In the genomic region with DNA sequence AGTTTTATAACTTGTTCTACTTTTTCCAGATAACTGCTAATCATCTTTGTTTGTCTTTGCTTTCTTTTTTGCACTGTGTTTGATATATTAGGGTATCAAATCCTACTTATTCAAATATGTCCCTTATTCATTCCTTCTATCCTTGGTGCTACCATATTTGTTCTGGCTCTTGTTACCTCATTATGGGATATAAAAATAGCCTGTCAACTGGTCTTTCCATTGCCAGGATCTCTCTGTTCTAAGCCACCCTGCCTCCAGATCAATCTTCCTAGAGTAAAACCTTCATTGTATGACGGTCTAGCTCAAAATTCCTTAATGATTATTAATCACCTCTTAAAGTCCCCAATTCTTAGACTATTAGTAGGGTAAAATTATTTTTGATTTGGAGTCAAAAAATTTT, we compare ENCODE assay signal across 20 cellular contexts. TPM values are rescaled to one million over a fixed set of nuclear protein-coding genes. Genes with fewer than 3 reads are reported as not detected.
DNase-seq lines count a peak whose midpoint lies in the region; ATAC-seq and TF ChIP-seq lines count a peak whose summit lies in the region.
"Had no signal": no experiment of that assay in that cellular context is flagged by ENCODE, and none has a peak within 500 bp of the region (broad histone marks: within the 10 kb centered on the region; RNA-seq: fewer than 3 reads in every experiment).

No MANE protein-coding gene starts in this region.

- DNase-seq in Calu3, result no peak
- DNase-seq in Karpas-422, result no peak
- DNase-seq in psoas muscle, result no peak
- no peak for DNase-seq in chondrocyte (ENCODE audit: low spot score)
- no peak for DNase-seq in T-helper 9 cell
- DNase-seq in LoVo (ENCODE audit: low spot score), result no peak
- DNase-seq: Caco-2; CD4-positive, CD25-positive, alpha-beta regulatory T cell; CD8-positive, alpha-beta T cell; DMS 273 treated with DMSO at 0.1 percent for 48 hours; DMS79; EL; GDM1; GM23248; H7; HFFc6 had no signal

- WGBS in psoas muscle, 3 donors, result 33 to 70% (median 48%) methylated on average over 1 of the region's 1 CpG

- H4K20me1 ChIP-seq in Karpas-422 (ENCODE audit: insufficient read depth, low read depth, low read length), result no peaks in the 10 kb centered on the region
- H4K20me1 ChIP-seq: BLaER1 had no signal

- BruUV-seq in Calu3 (replicated peaks; lab: Mats Ljungman, UMichigan), result no TSS peak

- peaks cover 62% of the 10 kb centered on the region for H3K36me3 Mint-ChIP-seq in Calu3 (ENCODE audit: insufficient read depth, unreplicated experiment)
- peaks cover 10% of the 10 kb centered on the region for H3K36me3 Mint-ChIP-seq in chondrocyte (ENCODE audit: low read depth)
- H3K36me3 Mint-ChIP-seq: CD4-positive, CD25-positive, alpha-beta regulatory T cell; CD8-positive, alpha-beta T cell had no signal

- H3K9ac ChIP-seq in Karpas-422 (ENCODE audit: low read length), result no peak overlapping the region
- H3K9ac ChIP-seq: BLaER1, GM23248 had no signal

- H3K9me3 ChIP-seq in Karpas-422 (ENCODE audit: low read length) (no peaks in the 10 kb centered on the region), psoas muscle (no peaks in the 10 kb centered on the region)
- H3K9me3 ChIP-seq: BLaER1, Caco-2 had no signal

- no peak overlapping the region for H3K4me2 ChIP-seq in Karpas-422 (ENCODE audit: low read depth, low read length, poor library complexity, severe bottlenecking)
- H3K4me2 ChIP-seq: BLaER1 had no signal

- H3K27ac ChIP-seq in Karpas-422 (ENCODE audit: low read length) (peak overlapping the region; percentile 47; the same call in 1 of the 2 replicates), psoas muscle (peak overlapping the region; percentile 85)
- H3K27ac ChIP-seq: BLaER1, C4-2B, GM23248 had no signal

- ATAC-seq in psoas muscle, result peak in 3 of 4 donors; percentile 55 to 72 (median 61)
- ATAC-seq: CD8-positive, alpha-beta T cell; GM12878 had no signal

- peaks cover 99% of the 10 kb centered on the region for H3K79me2 ChIP-seq in Karpas-422 (ENCODE audit: low read length)

- H3K27ac Mint-ChIP-seq in Calu3 (ENCODE audit: unreplicated experiment), result peak overlapping the region; percentile 25
- H3K27ac Mint-ChIP-seq in chondrocyte (ENCODE audit: unreplicated experiment), result no peak overlapping the region
- H3K27ac Mint-ChIP-seq: B cell; CD8-positive, alpha-beta T cell; HFFc6 had no signal

- CTCF ChIA-PET in Calu3 (lab: Charles Lee), result no interaction called here

- H3K4me1 ChIP-seq in Karpas-422 (ENCODE audit: low read length), result peaks cover 88% of the 10 kb centered on the region
- peaks cover 75% of the 10 kb centered on the region for H3K4me1 ChIP-seq in psoas muscle
- H3K4me1 ChIP-seq: BLaER1 had no signal

- no peaks in the 10 kb centered on the region for H3K9me3 Mint-ChIP-seq in Calu3 (ENCODE audit: low read depth, unreplicated experiment)
- H3K9me3 Mint-ChIP-seq in chondrocyte (ENCODE audit: low read depth), result no peaks in the 10 kb centered on the region
- H3K9me3 Mint-ChIP-seq: CD8-positive, alpha-beta T cell; HFFc6 had no signal

- peaks cover 55% of the 10 kb centered on the region for H3K4me1 Mint-ChIP-seq in Calu3 (ENCODE audit: low read depth, unreplicated experiment)
- H3K4me1 Mint-ChIP-seq in chondrocyte (ENCODE audit: low read depth), result peaks cover 43% of the 10 kb centered on the region
- H3K4me1 Mint-ChIP-seq: CD4-positive, CD25-positive, alpha-beta regulatory T cell had no signal

- TF ChIP-seq CTCF in Calu3 (IDR thresholded peaks at IDR 0.05; ENCODE audit: unreplicated experiment), result no peak
- TF ChIP-seq CTCF in psoas muscle (IDR thresholded peaks at IDR 0.05), result no peak
- no peak for TF ChIP-seq CTCF in chondrocyte (IDR thresholded peaks at IDR 0.05)

- H3K27me3 Mint-ChIP-seq in Calu3 (ENCODE audit: unreplicated experiment) (no peaks in the 10 kb centered on the region), chondrocyte (ENCODE audit: low read depth) (no peaks in the 10 kb centered on the region)

- no peak overlapping the region for H3K4me3 ChIP-seq in Karpas-422 (ENCODE audit: low read length)
- H3K4me3 ChIP-seq in psoas muscle, result peak overlapping the region; percentile 16
- H3K4me3 ChIP-seq: BLaER1, GM12878, GM23248 had no signal

- H3K27me3 ChIP-seq in Karpas-422 (ENCODE audit: low read length), result no peaks in the 10 kb centered on the region
- H3K27me3 ChIP-seq in psoas muscle (ENCODE audit: insufficient read depth in 3 of 3, low read length in 2 of 3), result no peaks in the 10 kb centered on the region
- H3K27me3 ChIP-seq: BLaER1 had no signal

- intact Hi-C loops in Calu3 (cut with micrococcal nuclease; ENCODE audit: unreplicated experiment), result no loop called here
- intact Hi-C loops in psoas muscle (cut with DNase I), result no loop called here

- H3K4me3 Mint-ChIP-seq in Calu3 (ENCODE audit: low read depth, unreplicated experiment), result no peak overlapping the region
- H3K4me3 Mint-ChIP-seq in chondrocyte (ENCODE audit: unreplicated experiment), result no peak overlapping the region
- H3K4me3 Mint-ChIP-seq: B cell; CD4-positive, CD25-positive, alpha-beta regulatory T cell; CD8-positive, alpha-beta T cell; HFFc6 had no signal

- H3K9me2 ChIP-seq in Karpas-422 (replicated peaks; ENCODE audit: insufficient read depth, low read length), result no peaks in the 10 kb centered on the region

- H2AFZ ChIP-seq in Karpas-422 (ENCODE audit: low read length), result no peak overlapping the region
- H2AFZ ChIP-seq: GM23248 had no signal

- H3K36me3 ChIP-seq in Karpas-422 (ENCODE audit: insufficient read depth, low read length) (peaks cover 77% of the 10 kb centered on the region), psoas muscle (ENCODE audit: insufficient read depth in 1 of 2, low read depth in 1 of 2) (peaks cover 2 to 27% of the 10 kb centered on the region in 2 donors)
- H3K36me3 ChIP-seq: BLaER1 had no signal

RNA-seq across cellular contexts. Expression of a gene that starts 25.2 kb away (rescaled TPM):
- total RNA-seq in Calu3 (2022) (242 and 249 TPM in 2 replicates), psoas muscle (10 to 100 TPM; 17.8 to 84.1 (median 29.3) TPM), chondrocyte (22.0 to 25.1 TPM (median 23.6 TPM) in 3 replicates)
- total RNA-seq in Karpas-422 (2014; rRNA removed; shearing (Covaris generic); ENCODE audit: low replicate concordance), result 118 and 158 TPM in 2 replicates
- 10 to 100 TPM in 2 of 3 donors, 1 to 10 TPM in 1; 5.9 to 50.3 (median 11.0) TPM for polyA plus RNA-seq in psoas muscle
- total RNA-seq: CD4-positive, CD25-positive, alpha-beta regulatory T cell; CD8-positive, alpha-beta T cell had no signal
- polyA plus RNA-seq: CD4-positive, CD25-positive, alpha-beta regulatory T cell had no signal
